15 cellular contexts compared by ENCODE assay signal in genomic region chrX:7263330-7263729, GRCh38.
DNase-seq lines count a peak whose midpoint lies in the region; ATAC-seq and TF ChIP-seq lines count a peak whose summit lies in the region.
"Had no signal": no experiment of that assay in that cellular context is flagged by ENCODE, and none has a peak within 500 bp of the region (broad histone marks: within the 10 kb centered on the region; RNA-seq: fewer than 3 reads in every experiment).

No MANE protein-coding gene starts in this region.

- 0 out of 2 replicates have a peak overlapping the region, but pooled peaks have one; percentile 30 for H3K4me2 ChIP-seq in BLaER1
- peak overlapping the region; percentile 50 for H3K4me2 ChIP-seq in Karpas-422 (ENCODE audit: low read depth, low read length, poor library complexity, severe bottlenecking)

- intact Hi-C loops in left colon (cut with DNase I, micrococcal nuclease): no loop called here
- intact Hi-C loops in activated CD8-positive, alpha-beta T cell treated with anti-CD3 and anti-CD28 coated beads for 36 hours (cut with micrococcal nuclease): no loop called here

- ATAC-seq in RWPE2 (ENCODE audit: low read depth) (peak; percentile 54; the same call in 2 of the 3 replicates), left colon (peak; percentile 58), HG03565 (IDR thresholded peaks at IDR 0.05; ENCODE audit: unreplicated experiment) (no peak)
- ATAC-seq in activated CD8-positive, alpha-beta T cell treated with anti-CD3 and anti-CD28 coated beads for 36 hours: no peak
- ATAC-seq: GM12878 had no signal

- H3K4me1 ChIP-seq in BLaER1 (peaks cover 22% of the 10 kb centered on the region), Karpas-422 (ENCODE audit: low read length) (peaks cover 61% of the 10 kb centered on the region), RWPE2 (ENCODE audit: insufficient read depth, poor library complexity, severe bottlenecking) (peaks cover 3% of the 10 kb centered on the region)

- H4K20me1 ChIP-seq in BLaER1 (no peaks in the 10 kb centered on the region), Karpas-422 (ENCODE audit: insufficient read depth, low read depth, low read length) (peaks cover 10% of the 10 kb centered on the region; the same call in 1 of the 2 replicates)

- no peaks in the 10 kb centered on the region for H3K9me3 Mint-ChIP-seq in activated CD8-positive, alpha-beta T cell treated with anti-CD3 and anti-CD28 coated beads for 36 hours
- H3K9me3 Mint-ChIP-seq: CD4-positive, alpha-beta T cell; HFFc6 had no signal

- no peaks in the 10 kb centered on the region for H3K9me2 ChIP-seq in Karpas-422 (replicated peaks; ENCODE audit: insufficient read depth, low read length)

- H3K9ac ChIP-seq in BLaER1: no peak overlapping the region
- no peak overlapping the region for H3K9ac ChIP-seq in Karpas-422 (ENCODE audit: low read length)

- no peak overlapping the region for H3K27ac ChIP-seq in BLaER1
- peak overlapping the region; percentile 56 for H3K27ac ChIP-seq in Karpas-422 (ENCODE audit: low read length)
- H3K27ac ChIP-seq in RWPE2 (ENCODE audit: poor library complexity, severe bottlenecking): no peak overlapping the region

- no peaks in the 10 kb centered on the region for H3K27me3 Mint-ChIP-seq in activated CD8-positive, alpha-beta T cell treated with anti-CD3 and anti-CD28 coated beads for 36 hours
- H3K27me3 Mint-ChIP-seq: CD4-positive, alpha-beta T cell had no signal

- CTCF ChIA-PET in activated CD8-positive, alpha-beta T cell treated with anti-CD3 and anti-CD28 coated beads for 36 hours (lab: Charles Lee): no interaction called here

- H3K9me3 ChIP-seq in BLaER1 (peaks cover 8% of the 10 kb centered on the region; the same call in 1 of the 2 replicates), Karpas-422 (ENCODE audit: low read length) (no peaks in the 10 kb centered on the region), RWPE2 (ENCODE audit: severe bottlenecking) (no peaks in the 10 kb centered on the region)

- H3K27ac Mint-ChIP-seq in activated CD8-positive, alpha-beta T cell treated with anti-CD3 and anti-CD28 coated beads for 36 hours: no peak overlapping the region
- H3K27ac Mint-ChIP-seq: CD4-positive, alpha-beta T cell had no signal

- H3K4me3 ChIP-seq in BLaER1 (no peak overlapping the region), Karpas-422 (ENCODE audit: low read length) (no peak overlapping the region), RWPE2 (ENCODE audit: severe bottlenecking) (no peak overlapping the region)
- H3K4me3 ChIP-seq: GM12878 had no signal

- H3K27me3 ChIP-seq in BLaER1 (no peaks in the 10 kb centered on the region), Karpas-422 (ENCODE audit: low read length) (no peaks in the 10 kb centered on the region), RWPE2 (ENCODE audit: insufficient read depth, poor library complexity, severe bottlenecking) (no peaks in the 10 kb centered on the region)

- H3K4me3 Mint-ChIP-seq in activated CD8-positive, alpha-beta T cell treated with anti-CD3 and anti-CD28 coated beads for 36 hours: no peak overlapping the region
- H3K4me3 Mint-ChIP-seq: CD4-positive, alpha-beta T cell; HFFc6 had no signal

- H3K36me3 Mint-ChIP-seq in activated CD8-positive, alpha-beta T cell treated with anti-CD3 and anti-CD28 coated beads for 36 hours (ENCODE audit: low read depth): peaks cover 3% of the 10 kb centered on the region

- no peaks in the 10 kb centered on the region for H3K4me1 Mint-ChIP-seq in activated CD8-positive, alpha-beta T cell treated with anti-CD3 and anti-CD28 coated beads for 36 hours (ENCODE audit: low read depth)

- H3K79me2 ChIP-seq in Karpas-422 (ENCODE audit: low read length): peaks cover 3% of the 10 kb centered on the region; the same call in 1 of the 2 replicates

- no peak overlapping the region for H2AFZ ChIP-seq in Karpas-422 (ENCODE audit: low read length)

- DNase-seq in Karpas-422 (peak; percentile 56), RWPE2 (ENCODE audit: low spot score) (no peak), left colon (no peak), SW 1271 (lab: John Stamatoyannopoulos, UW) (no peak)
- DNase-seq in activated CD8-positive, alpha-beta T cell treated with anti-CD3 and anti-CD28 coated beads for 36 hours: no peak
- DNase-seq: 8988T; AML-193; C1 segment of cervical spinal cord; Calu3; CD4-positive, alpha-beta T cell; DMS 273 treated with DMSO at 0.1 percent for 48 hours had no signal

- TF ChIP-seq CTCF in RWPE2 (IDR thresholded peaks at IDR 0.05; ENCODE audit: poor library complexity, severe bottlenecking): no peak
- no peak for TF ChIP-seq CTCF in activated CD8-positive, alpha-beta T cell treated with anti-CD3 and anti-CD28 coated beads for 36 hours (IDR thresholded peaks at IDR 0.05)

- POLR2A ChIA-PET in activated CD8-positive, alpha-beta T cell treated with anti-CD3 and anti-CD28 coated beads for 36 hours (lab: Charles Lee): no interaction called here

- H3K36me3 ChIP-seq in BLaER1 (peaks cover 12% of the 10 kb centered on the region), Karpas-422 (ENCODE audit: insufficient read depth, low read length) (peaks cover 26% of the 10 kb centered on the region), RWPE2 (ENCODE audit: low read depth) (no peaks in the 10 kb centered on the region)

Comparison
In these comparisons a context has a peak if more than half of its experiments do, and no peak if none do; other contexts are left out.
1. ATAC-seq: peak in RWPE2 (single experiment) and left colon (single experiment); none in activated CD8-positive, alpha-beta T cell treated with anti-CD3 and anti-CD28 coated beads for 36 hours (single experiment) and HG03565 (single experiment).